13 cellular contexts compared by ENCODE assay signal in the genomic region with DNA sequence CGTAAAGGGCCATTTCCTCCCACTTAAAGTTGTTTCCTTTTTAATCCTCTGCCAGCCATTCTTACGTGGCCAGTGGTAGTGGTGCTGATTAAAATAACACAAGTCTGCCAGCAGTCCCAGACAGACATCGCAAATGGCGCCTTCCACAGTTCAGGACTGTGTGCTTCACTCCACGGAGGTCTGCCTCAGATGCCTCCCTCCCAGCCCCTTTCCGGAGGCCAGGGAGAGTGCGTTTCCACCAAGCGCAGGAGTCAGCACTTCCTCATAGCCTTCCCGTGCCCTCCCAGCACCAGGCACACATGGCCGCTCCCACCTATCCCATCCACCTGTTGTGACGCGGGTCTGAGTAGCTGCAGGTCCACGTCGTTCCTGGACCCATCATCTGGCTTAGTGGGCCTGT.
DNase-seq lines count a peak whose midpoint lies in the region; ATAC-seq lines count a peak whose summit lies in the region.
"Had no signal": no experiment of that assay in that cellular context is flagged by ENCODE, and none has a peak within 500 bp of the region (broad histone marks: within the 10 kb centered on the region; RNA-seq: fewer than 3 reads in every experiment).

No MANE protein-coding gene starts in this region.

- H3K27ac Mint-ChIP-seq in activated CD8-positive, alpha-beta memory T cell treated with anti-CD3 and anti-CD28 coated beads, Interleukin-2, amount 10 ng/mL, durations not matched to agents 7 days and 5 days = no peak overlapping the region
- H3K27ac Mint-ChIP-seq in stimulated activated naive B cell treated with anti-CD40 and anti-IgM and Interleukin-4, amounts not matched to agents 10 μg/mL and 1 μg/mL and 100 μg/mL, for 72 hours = peak overlapping the region; percentile 62

- H3K9me3 Mint-ChIP-seq in activated CD8-positive, alpha-beta memory T cell treated with anti-CD3 and anti-CD28 coated beads, Interleukin-2, amount 10 ng/mL, durations not matched to agents 7 days and 5 days (ENCODE audit: low read depth) = no peaks in the 10 kb centered on the region
- peaks cover 0 to 2% of the 10 kb centered on the region in 2 donors for H3K9me3 Mint-ChIP-seq in stimulated activated naive B cell treated with anti-CD40 and anti-IgM and Interleukin-4, amounts not matched to agents 10 μg/mL and 1 μg/mL and 100 μg/mL, for 72 hours

- CTCF ChIA-PET in activated CD8-positive, alpha-beta memory T cell treated with anti-CD3 and anti-CD28 coated beads, Interleukin-2, amount 10 ng/mL, durations not matched to agents 7 days and 5 days (lab: Charles Lee) = interaction anchor here (1.0 to 1.1 kb wide), 2 partner anchors 13 to 33 kb away, joined by 3 read pairs; no protein-coding TSS in a partner anchor

- no peak for ATAC-seq in activated CD8-positive, alpha-beta memory T cell treated with anti-CD3 and anti-CD28 coated beads, Interleukin-2, amount 10 ng/mL, durations not matched to agents 7 days and 5 days
- peak; percentile 39 to 48 for ATAC-seq in stimulated activated naive B cell treated with anti-CD40 and anti-IgM and Interleukin-4, amounts not matched to agents 10 μg/mL and 1 μg/mL and 100 μg/mL, for 72 hours (replicated peaks)

- no peak overlapping the region for H3K4me3 Mint-ChIP-seq in activated CD8-positive, alpha-beta memory T cell treated with anti-CD3 and anti-CD28 coated beads, Interleukin-2, amount 10 ng/mL, durations not matched to agents 7 days and 5 days
- H3K4me3 Mint-ChIP-seq in stimulated activated naive B cell treated with anti-CD40 and anti-IgM and Interleukin-4, amounts not matched to agents 10 μg/mL and 1 μg/mL and 100 μg/mL, for 72 hours = no peak overlapping the region

- H3K36me3 Mint-ChIP-seq in activated CD8-positive, alpha-beta memory T cell treated with anti-CD3 and anti-CD28 coated beads, Interleukin-2, amount 10 ng/mL, durations not matched to agents 7 days and 5 days = peaks cover 22% of the 10 kb centered on the region
- peaks cover 26 to 30% of the 10 kb centered on the region in 2 donors for H3K36me3 Mint-ChIP-seq in stimulated activated naive B cell treated with anti-CD40 and anti-IgM and Interleukin-4, amounts not matched to agents 10 μg/mL and 1 μg/mL and 100 μg/mL, for 72 hours

- H3K27me3 Mint-ChIP-seq in activated CD8-positive, alpha-beta memory T cell treated with anti-CD3 and anti-CD28 coated beads, Interleukin-2, amount 10 ng/mL, durations not matched to agents 7 days and 5 days = no peaks in the 10 kb centered on the region
- no peaks in the 10 kb centered on the region for H3K27me3 Mint-ChIP-seq in stimulated activated naive B cell treated with anti-CD40 and anti-IgM and Interleukin-4, amounts not matched to agents 10 μg/mL and 1 μg/mL and 100 μg/mL, for 72 hours
- H3K27me3 Mint-ChIP-seq: naive B cell had no signal

- H3K4me1 Mint-ChIP-seq in activated CD8-positive, alpha-beta memory T cell treated with anti-CD3 and anti-CD28 coated beads, Interleukin-2, amount 10 ng/mL, durations not matched to agents 7 days and 5 days = peaks cover 28% of the 10 kb centered on the region
- peaks cover 8 to 9% of the 10 kb centered on the region in 2 donors for H3K4me1 Mint-ChIP-seq in stimulated activated naive B cell treated with anti-CD40 and anti-IgM and Interleukin-4, amounts not matched to agents 10 μg/mL and 1 μg/mL and 100 μg/mL, for 72 hours

- DNase-seq in activated CD8-positive, alpha-beta memory T cell treated with anti-CD3 and anti-CD28 coated beads for 24 hours = peak; percentile 53
- DNase-seq in activated CD8-positive, alpha-beta memory T cell treated with anti-CD3 and anti-CD28 coated beads, Interleukin-2, amount 10 ng/mL, durations not matched to agents 7 days and 5 days = no peak
- DNase-seq in UCSD-AML1 (lab: John Stamatoyannopoulos, UW; ENCODE audit: unreplicated experiment) = peak; percentile 60
- peak; percentile 37 for DNase-seq in iPS-NIHi11 (ENCODE audit: low spot score)
- no peak for DNase-seq in stimulated activated naive B cell treated with anti-CD40 and anti-IgM and Interleukin-4, amounts not matched to agents 10 μg/mL and 1 μg/mL and 100 μg/mL, for 72 hours
- DNase-seq in activated gamma-delta T cell (lab: John Stamatoyannopoulos, UW) = no peak
- DNase-seq in NCI-H2029 (lab: John Stamatoyannopoulos, UW) = no peak
- no peak for DNase-seq in DMS53 (lab: John Stamatoyannopoulos, UW)
- DNase-seq: DMS79, MV-4-11, naive B cell, NCI-H446, RPMI8226 had no signal

Comparison
In these comparisons a context has a peak if more than half of its experiments do, and no peak if none do; other contexts are left out.
1. DNase-seq: peak in activated CD8-positive, alpha-beta memory T cell treated with anti-CD3 and anti-CD28 coated beads for 24 hours (single experiment), UCSD-AML1 (single experiment) and iPS-NIHi11 (single experiment); none in activated CD8-positive, alpha-beta memory T cell treated with anti-CD3 and anti-CD28 coated beads, Interleukin-2, amount 10 ng/mL, durations not matched to agents 7 days and 5 days (single experiment), stimulated activated naive B cell treated with anti-CD40 and anti-IgM and Interleukin-4, amounts not matched to agents 10 μg/mL and 1 μg/mL and 100 μg/mL, for 72 hours (single experiment), activated gamma-delta T cell (single experiment), NCI-H2029 (single experiment) and DMS53 (single experiment).